Comparison of ENCODE assay signal across 8 cellular contexts in the genomic region with DNA sequence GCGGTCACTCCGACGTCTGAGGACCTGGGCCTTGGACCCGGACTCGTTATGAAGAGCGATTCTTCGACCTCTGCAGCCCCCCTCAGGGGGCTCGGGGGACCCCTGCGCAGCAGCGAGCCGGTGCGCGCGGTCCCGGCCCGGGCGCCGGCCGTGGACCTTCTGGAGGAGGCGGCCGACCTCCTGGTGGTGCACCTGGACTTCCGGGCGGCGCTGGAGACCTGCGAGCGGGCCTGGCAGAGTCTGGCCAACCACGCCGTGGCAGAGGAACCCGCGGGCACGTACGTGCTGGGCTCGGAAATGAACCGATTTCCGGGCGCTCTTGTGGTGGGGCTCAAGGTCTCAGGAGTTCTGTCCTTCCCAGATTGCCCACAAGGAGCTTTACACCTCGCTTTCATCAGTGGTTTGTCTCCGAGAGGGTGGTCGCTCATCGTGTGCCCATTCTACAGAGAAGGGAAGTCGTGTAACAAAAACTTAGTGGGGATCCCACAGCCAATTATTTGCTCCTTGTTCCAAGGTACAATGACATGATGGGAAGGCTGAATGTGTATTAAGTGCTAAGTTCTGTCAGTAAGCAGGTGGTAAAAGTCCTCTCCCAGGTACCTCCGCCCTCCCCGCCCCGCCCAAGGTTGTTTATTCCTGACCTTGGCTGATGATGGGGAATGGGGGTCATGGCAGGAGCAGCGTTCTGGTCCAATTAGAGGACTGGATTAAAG. TPM values are rescaled to one million over a fixed set of nuclear protein-coding genes. Genes with fewer than 3 reads are reported as not detected.
DNase-seq lines count a peak whose midpoint lies in the region; ATAC-seq and TF ChIP-seq lines count a peak whose summit lies in the region.

No MANE protein-coding gene starts in this region.

- no peaks in the 10 kb centered on the region for H3K27me3 ChIP-seq in SU-DHL-6 (ENCODE audit: low read length)
- no peaks in the 10 kb centered on the region for H3K27me3 ChIP-seq in kidney epithelial cell (ENCODE audit: control insufficient read depth, insufficient read depth, low read length)

- peaks cover 46% of the 10 kb centered on the region for H3K36me3 Mint-ChIP-seq in brain

- peaks cover 16% of the 10 kb centered on the region for H3K27me3 Mint-ChIP-seq in brain

- H3F3A ChIP-seq in SU-DHL-6 (ENCODE audit: insufficient read depth): peaks cover 5% of the 10 kb centered on the region; the same call in 1 of the 2 replicates

- peak overlapping the region; percentile 86 for H3K9ac ChIP-seq in SU-DHL-6 (ENCODE audit: low read length)

- peak overlapping the region; percentile 76 for H3K4me3 ChIP-seq in SU-DHL-6 (ENCODE audit: insufficient read depth, low read length, poor library complexity, severe bottlenecking)
- peak overlapping the region; percentile 89 for H3K4me3 ChIP-seq in kidney epithelial cell (ENCODE audit: low read depth, low read length)

- H3K27ac Mint-ChIP-seq in brain: peak overlapping the region in 4 of 5 experiments; percentile 68 to 99 (median 92)

- H3K9me3 Mint-ChIP-seq in brain: no peaks in the 10 kb centered on the region

- H3K4me3 Mint-ChIP-seq in brain: peak overlapping the region; percentile 97 to 99 (median 98)

- DNase-seq in NCI-H1417 (lab: John Stamatoyannopoulos, UW) (peak in 2 of 3 experiments; percentile 43 to 55), NCI-H1417 treated with DMSO at 0.1 percent for 48 hours (lab: John Stamatoyannopoulos, UW) (no peak), kidney epithelial cell (ENCODE audit: low read depth) (no peak), cortex of kidney (lab: John Stamatoyannopoulos, UW) (no peak)
- peak in 2 of 3 experiments; percentile 5 to 19 for DNase-seq in stimulated activated CD4-positive, alpha-beta T cell treated with anti-CD3 and anti-CD28 coated beads, TNF-alpha, amount 100 ng/mL, for 4 hours (ENCODE audit: low read depth in 3 of 3)

- H3K27ac ChIP-seq in SU-DHL-6 (ENCODE audit: low read depth, low read length): peak overlapping the region; percentile 28

- H3K4me2 ChIP-seq in SU-DHL-6 (ENCODE audit: low read depth, low read length, poor library complexity, severe bottlenecking): peak overlapping the region; percentile 79

- no peaks in the 10 kb centered on the region for H3K9me2 ChIP-seq in SU-DHL-6 (replicated peaks; ENCODE audit: insufficient read depth, low read length)

- H3K36me3 ChIP-seq in SU-DHL-6 (ENCODE audit: low read length) (peaks cover 4% of the 10 kb centered on the region; the same call in 1 of the 2 replicates), kidney epithelial cell (ENCODE audit: control insufficient read depth, insufficient read depth, low read length) (no peaks in the 10 kb centered on the region)

- TF ChIP-seq CTCF in SU-DHL-6 (IDR thresholded peaks at IDR 0.05; ENCODE audit: insufficient read depth, low read length, poor library complexity, severe bottlenecking) (no peak), brain (conservative IDR thresholded peaks at IDR 0.05) (no peak), kidney epithelial cell (IDR thresholded peaks at IDR 0.05; ENCODE audit: insufficient read depth, low read length, poor library complexity, severe bottlenecking) (no peak)

- H2AFZ ChIP-seq in SU-DHL-6 (ENCODE audit: low read depth, low read length, severe bottlenecking): no peak overlapping the region

- H4K20me1 ChIP-seq in SU-DHL-6 (ENCODE audit: low read depth, low read length): no peaks in the 10 kb centered on the region

- peak; percentile 17 for ATAC-seq in HG03097 (IDR thresholded peaks at IDR 0.05; ENCODE audit: low FRiP score, unreplicated experiment)

- H3K9me3 ChIP-seq in SU-DHL-6 (ENCODE audit: insufficient read depth, low read length): no peaks in the 10 kb centered on the region

- H3K79me2 ChIP-seq in SU-DHL-6 (ENCODE audit: insufficient read depth, low read length): peaks cover 24% of the 10 kb centered on the region; the same call in 1 of the 2 replicates

- peaks cover 53% of the 10 kb centered on the region for H3K4me1 Mint-ChIP-seq in brain

RNA-seq across cellular contexts. Expression of a gene that starts 0.7 kb away (rescaled TPM):
- 30.2 TPM for polyA plus RNA-seq in brain (ENCODE audit: insufficient read depth, low read depth, low replicate concordance)
- total RNA-seq in kidney epithelial cell: 32.4 and 34.4 TPM in 2 replicates

RNA-seq across cellular contexts. Expression of a gene that starts 32.1 kb away (rescaled TPM):
- 14.4 TPM for polyA plus RNA-seq in brain (ENCODE audit: insufficient read depth, low read depth, low replicate concordance)
- total RNA-seq in kidney epithelial cell: 2.2 TPM in 1 of 2 replicates, not detected in the other

RNA-seq across cellular contexts. Expression of a gene that starts 54.1 kb away (rescaled TPM):
- 30.9 TPM for polyA plus RNA-seq in brain (ENCODE audit: insufficient read depth, low read depth, low replicate concordance)
- total RNA-seq in kidney epithelial cell: 38.9 and 53.1 TPM in 2 replicates

Comparison
In these comparisons a context has a peak if more than half of its experiments do, and no peak if none do; other contexts are left out.
1. DNase-seq: peak in NCI-H1417 (2 of 3) and stimulated activated CD4-positive, alpha-beta T cell treated with anti-CD3 and anti-CD28 coated beads, TNF-alpha, amount 100 ng/mL, for 4 hours (2 of 3); none in NCI-H1417 treated with DMSO at 0.1 percent for 48 hours (single experiment), kidney epithelial cell (single experiment) and cortex of kidney (single experiment).